ENCODE assay signal across 9 cellular contexts in genomic region chr6:21885101-21885500, GRCh38.
A peak's percentile ranks its signal among the peaks of the same experiment; 100 is the strongest.
DNase-seq lines count a peak whose midpoint lies in the region; ATAC-seq and TF ChIP-seq lines count a peak whose summit lies in the region.
"Had no signal": no experiment of that assay in that cellular context is flagged by ENCODE, and none has a peak within 500 bp of the region (broad histone marks: within the 10 kb centered on the region; RNA-seq: fewer than 3 reads in every experiment).

No MANE protein-coding gene starts in this region.

- no peak for TF ChIP-seq CTCF in DND-41 (IDR thresholded peaks at IDR 0.05; ENCODE audit: borderline replicate concordance, extremely low read depth, low read length, poor library complexity, severe bottlenecking)
- TF ChIP-seq CTCF in WERI-Rb-1 (IDR thresholded peaks at IDR 0.05; ENCODE audit: low read depth, low read length), result no peak
- TF ChIP-seq CTCF in fibroblast of lung (conservative IDR thresholded peaks at IDR 0.05 in 1 of 2, IDR thresholded peaks at IDR 0.05 in 1 of 2; ENCODE audit: low read depth in 1 of 2, low read length in 2 of 2), result no peak
- no peak for TF ChIP-seq CTCF in smooth muscle cell (IDR thresholded peaks at IDR 0.05; ENCODE audit: borderline replicate concordance, insufficient read depth, poor library complexity, severe bottlenecking)
- TF ChIP-seq CTCF in omental fat pad (IDR thresholded peaks at IDR 0.05), result no peak

- H3K9me3 ChIP-seq in DND-41 (ENCODE audit: insufficient read depth, low read length, severe bottlenecking) (no peaks in the 10 kb centered on the region), WERI-Rb-1 (ENCODE audit: severe bottlenecking) (no peaks in the 10 kb centered on the region), fibroblast of lung (ENCODE audit: control insufficient read depth, insufficient read depth, low read depth, low read length) (no peaks in the 10 kb centered on the region), smooth muscle cell (replicated peaks; ENCODE audit: low read depth) (no peaks in the 10 kb centered on the region)

- H4K20me1 ChIP-seq in DND-41 (ENCODE audit: insufficient read depth, low read length) (no peaks in the 10 kb centered on the region), fibroblast of lung (ENCODE audit: control insufficient read depth, extremely low read depth, insufficient read depth, low read length) (no peaks in the 10 kb centered on the region), smooth muscle cell (ENCODE audit: low read depth) (no peaks in the 10 kb centered on the region)

- H3K9ac ChIP-seq in DND-41 (ENCODE audit: low read depth, low read length), result no peak overlapping the region
- H3K9ac ChIP-seq in fibroblast of lung (ENCODE audit: insufficient read depth, low read length), result no peak overlapping the region
- H3K9ac ChIP-seq in smooth muscle cell (ENCODE audit: low read depth), result no peak overlapping the region

- WGBS in smooth muscle cell (ENCODE audit: low lambda C conversion rate), result 38% methylated on average over 1 of the region's 1 CpG

- H3F3A ChIP-seq in smooth muscle cell (ENCODE audit: low read depth), result peaks cover 27% of the 10 kb centered on the region

- H3K4me1 ChIP-seq in DND-41 (ENCODE audit: insufficient read depth, low read length) (peaks cover 37% of the 10 kb centered on the region), fibroblast of lung (ENCODE audit: control insufficient read depth, extremely low read depth, insufficient read depth, low read length) (peaks cover 21% of the 10 kb centered on the region), smooth muscle cell (ENCODE audit: low read depth) (peaks cover 26% of the 10 kb centered on the region)

- H3K36me3 ChIP-seq in DND-41 (ENCODE audit: insufficient read depth, low read length) (0 out of 2 replicates have a peak, but pooled peaks cover 3% of the 10 kb centered on the region), WERI-Rb-1 (no peaks in the 10 kb centered on the region), fibroblast of lung (ENCODE audit: control insufficient read depth, insufficient read depth, low read length) (no peaks in the 10 kb centered on the region), smooth muscle cell (ENCODE audit: low read depth) (no peaks in the 10 kb centered on the region)

- H3K4me2 ChIP-seq in DND-41 (ENCODE audit: insufficient read depth, low read length) (no peak overlapping the region), fibroblast of lung (ENCODE audit: extremely low read depth, insufficient read depth, low read length) (peak overlapping the region; percentile 37), smooth muscle cell (peak overlapping the region; percentile 71)

- no peaks in the 10 kb centered on the region for H3K27me3 ChIP-seq in DND-41 (ENCODE audit: insufficient read depth, low read length, poor library complexity)
- no peaks in the 10 kb centered on the region for H3K27me3 ChIP-seq in WERI-Rb-1 (ENCODE audit: insufficient read depth, low read depth, severe bottlenecking)
- H3K27me3 ChIP-seq in fibroblast of lung (ENCODE audit: control insufficient read depth, insufficient read depth, low read length), result no peaks in the 10 kb centered on the region
- H3K27me3 ChIP-seq in smooth muscle cell (ENCODE audit: low read depth), result no peaks in the 10 kb centered on the region

- H3K27ac ChIP-seq in DND-41 (ENCODE audit: low read length), result peak overlapping the region; percentile 16; the same call in 1 of the 2 replicates
- peak overlapping the region; percentile 36 for H3K27ac ChIP-seq in WERI-Rb-1
- no peak overlapping the region for H3K27ac ChIP-seq in fibroblast of lung (ENCODE audit: insufficient read depth, low read length)
- H3K27ac ChIP-seq in smooth muscle cell (ENCODE audit: low read depth), result peak overlapping the region; percentile 90

- H3K79me2 ChIP-seq in DND-41 (ENCODE audit: insufficient read depth, low read length), result peaks cover 14% of the 10 kb centered on the region
- H3K79me2 ChIP-seq in fibroblast of lung (ENCODE audit: control insufficient read depth, insufficient read depth, low read length), result no peaks in the 10 kb centered on the region
- H3K79me2 ChIP-seq in smooth muscle cell (ENCODE audit: low read depth), result no peaks in the 10 kb centered on the region

- DNase-seq in DND-41 (no peak), WERI-Rb-1 (no peak), fibroblast of lung (ENCODE audit: low read depth in 2 of 2) (no peak), smooth muscle cell (lab: John Stamatoyannopoulos, UW; ENCODE audit: unreplicated experiment) (no peak), Ammon's horn (ENCODE audit: low spot score) (no peak), omental fat pad (ENCODE audit: low spot score) (no peak)
- no peak for DNase-seq in stimulated activated CD4-positive, alpha-beta T cell treated with anti-CD3 and anti-CD28 coated beads, Interleukin-12 subunit alpha, Interleukin-12 subunit beta, amount 100 ng/mL, for 4 hours
- DNase-seq: KBM-7 had no signal

- H3K4me3 ChIP-seq in DND-41 (ENCODE audit: low read depth in 1 of 2, low read length in 2 of 2) (no peak overlapping the region), WERI-Rb-1 (ENCODE audit: low read depth, low read length) (no peak overlapping the region), fibroblast of lung (replicated peaks in 1 of 4; ENCODE audit: control extremely low read depth in 1 of 4, insufficient read depth in 1 of 4, low read depth in 3 of 4, low read length in 4 of 4) (no peak overlapping the region), smooth muscle cell (no peak overlapping the region)

- ATAC-seq in DND-41 (ENCODE audit: insufficient read depth, low read depth) (no peak), GM18861 (IDR thresholded peaks at IDR 0.05; ENCODE audit: unreplicated experiment) (no peak), omental fat pad (ENCODE audit: low FRiP score) (no peak)

- H2AFZ ChIP-seq in DND-41 (ENCODE audit: low read depth, low read length), result no peak overlapping the region
- H2AFZ ChIP-seq in fibroblast of lung (ENCODE audit: low read length), result no peak overlapping the region
- no peak overlapping the region for H2AFZ ChIP-seq in smooth muscle cell (ENCODE audit: low read depth)
